8 cellular contexts compared by ENCODE assay signal in the genomic region with DNA sequence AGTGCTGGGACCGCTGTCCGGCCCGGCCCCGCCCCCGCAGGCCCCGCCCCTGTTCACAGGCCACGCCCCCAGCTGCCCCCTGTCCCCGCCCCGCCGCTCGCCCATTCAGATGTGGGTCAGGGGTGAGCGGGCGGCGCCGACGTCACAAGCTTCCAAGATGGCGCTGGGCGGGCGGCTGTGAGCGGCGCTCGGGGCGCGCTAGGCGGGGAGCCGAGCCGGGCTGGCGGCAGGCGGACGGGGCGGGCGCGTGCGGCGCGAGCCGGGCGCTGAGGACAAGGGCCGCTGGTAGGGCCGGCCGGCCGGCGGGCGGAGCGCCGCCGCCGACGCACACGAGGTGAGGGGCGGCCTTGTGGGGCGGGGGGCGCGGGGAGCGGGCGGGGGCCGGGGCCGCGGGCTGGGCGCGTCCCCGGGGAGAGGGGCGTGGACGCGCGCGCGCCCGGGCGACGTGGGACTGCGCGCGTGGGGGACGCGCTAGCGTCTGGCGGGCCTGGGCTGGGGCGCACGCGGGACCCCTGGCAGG. TPM values are rescaled to one million over a fixed set of nuclear protein-coding genes. Genes with fewer than 3 reads are reported as not detected.
DNase-seq lines count a peak whose midpoint lies in the region; ATAC-seq, FAIRE-seq and TF ChIP-seq lines count a peak whose summit lies in the region.
"Not testable (repeated sequence)": the region's sequence is repeated elsewhere in the genome, so short reads cannot be mapped to it uniquely, and the experiment has no call there.

A gene with protein sequence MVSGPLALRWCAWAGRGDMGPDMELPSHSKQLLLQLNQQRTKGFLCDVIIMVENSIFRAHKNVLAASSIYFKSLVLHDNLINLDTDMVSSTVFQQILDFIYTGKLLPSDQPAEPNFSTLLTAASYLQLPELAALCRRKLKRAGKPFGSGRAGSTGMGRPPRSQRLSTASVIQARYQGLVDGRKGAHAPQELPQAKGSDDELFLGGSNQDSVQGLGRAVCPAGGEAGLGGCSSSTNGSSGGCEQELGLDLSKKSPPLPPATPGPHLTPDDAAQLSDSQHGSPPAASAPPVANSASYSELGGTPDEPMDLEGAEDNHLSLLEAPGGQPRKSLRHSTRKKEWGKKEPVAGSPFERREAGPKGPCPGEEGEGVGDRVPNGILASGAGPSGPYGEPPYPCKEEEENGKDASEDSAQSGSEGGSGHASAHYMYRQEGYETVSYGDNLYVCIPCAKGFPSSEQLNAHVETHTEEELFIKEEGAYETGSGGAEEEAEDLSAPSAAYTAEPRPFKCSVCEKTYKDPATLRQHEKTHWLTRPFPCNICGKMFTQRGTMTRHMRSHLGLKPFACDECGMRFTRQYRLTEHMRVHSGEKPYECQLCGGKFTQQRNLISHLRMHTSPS (plus strand): TSS at position 145 of the 520 bp plus-strand sequence. CDS start 25,461 bp downstream, outside the sequence.

- H3K27ac ChIP-seq in SK-N-MC; astrocyte (ENCODE audit: low read depth, low read length); thoracic aorta: not testable (repeated sequence)

- not testable (repeated sequence) for H2AFZ ChIP-seq in astrocyte (ENCODE audit: low read depth, low read length)

- not testable (repeated sequence) for H3K9me3 Mint-ChIP-seq in astrocyte (ENCODE audit: unreplicated experiment); glutamatergic neuron (ENCODE audit: unreplicated experiment); natural killer cell treated with Interleukin-12 subunit alpha and Interleukin-12 subunit beta and Interleukin-15 and Interleukin-18, amount 100 ng/mL, for 72 hours

- not testable (repeated sequence) for H3K36me3 ChIP-seq in SK-N-MC (ENCODE audit: insufficient read depth, low read length); astrocyte (ENCODE audit: insufficient read depth, low read length); thoracic aorta

- H4K20me1 ChIP-seq in astrocyte (ENCODE audit: insufficient read depth, low read length): not testable (repeated sequence)

- not testable (repeated sequence) for H3K36me3 Mint-ChIP-seq in astrocyte (ENCODE audit: low read depth, unreplicated experiment); glutamatergic neuron (ENCODE audit: unreplicated experiment); natural killer cell treated with Interleukin-12 subunit alpha and Interleukin-12 subunit beta and Interleukin-15 and Interleukin-18, amount 100 ng/mL, for 72 hours

- peak within 1 kb of the TSS; percentile 70 for H3K4me2 ChIP-seq in astrocyte (ENCODE audit: low read length)

- not testable (repeated sequence) for H3K27ac Mint-ChIP-seq in astrocyte (ENCODE audit: unreplicated experiment); glutamatergic neuron (ENCODE audit: unreplicated experiment); natural killer cell treated with Interleukin-12 subunit alpha and Interleukin-12 subunit beta and Interleukin-15 and Interleukin-18, amount 100 ng/mL, for 72 hours

- H3K4me1 Mint-ChIP-seq in astrocyte (ENCODE audit: low read depth, unreplicated experiment); glutamatergic neuron (ENCODE audit: low read depth, unreplicated experiment); natural killer cell treated with Interleukin-12 subunit alpha and Interleukin-12 subunit beta and Interleukin-15 and Interleukin-18, amount 100 ng/mL, for 72 hours (ENCODE audit: low read depth in 2 of 2): not testable (repeated sequence)

- not testable (repeated sequence) for H3K27me3 ChIP-seq in astrocyte (ENCODE audit: insufficient read depth, low read length); thoracic aorta (replicated peaks; ENCODE audit: insufficient read depth)

- not testable (repeated sequence) for H3K9me3 ChIP-seq in SK-N-MC (ENCODE audit: low read depth, low read length); astrocyte (ENCODE audit: insufficient read depth, low read depth, low read length); thoracic aorta

- not testable (repeated sequence) for H3K27me3 Mint-ChIP-seq in astrocyte (ENCODE audit: low read depth, unreplicated experiment); glutamatergic neuron (ENCODE audit: unreplicated experiment); natural killer cell treated with Interleukin-12 subunit alpha and Interleukin-12 subunit beta and Interleukin-15 and Interleukin-18, amount 100 ng/mL, for 72 hours

- not testable (repeated sequence) for H3K4me1 ChIP-seq in astrocyte (ENCODE audit: insufficient read depth, low read length); thoracic aorta (ENCODE audit: control insufficient read depth in 1 of 2, low read depth in 2 of 2)

- H3K9ac ChIP-seq in SK-N-MC (ENCODE audit: insufficient read length); astrocyte (ENCODE audit: low read length): not testable (repeated sequence)

- peak within 1 kb of the TSS; percentile 66 for H3K4me3 Mint-ChIP-seq in astrocyte (ENCODE audit: unreplicated experiment)
- H3K4me3 Mint-ChIP-seq in glutamatergic neuron (ENCODE audit: unreplicated experiment); natural killer cell treated with Interleukin-12 subunit alpha and Interleukin-12 subunit beta and Interleukin-15 and Interleukin-18, amount 100 ng/mL, for 72 hours: not testable (repeated sequence)

- FAIRE-seq in astrocyte (lab: Jason Lieb, UNC): not testable (repeated sequence)

- DNase-seq in SK-N-MC (ENCODE audit: low read depth, low spot score); astrocyte (ENCODE audit: low read depth); glutamatergic neuron; thoracic aorta (ENCODE audit: low spot score): not testable (repeated sequence)
- DNase-seq in natural killer cell treated with Interleukin-12 subunit alpha and Interleukin-12 subunit beta and Interleukin-15 and Interleukin-18, amount 100 ng/mL, for 72 hours (ENCODE audit: low spot score): peak; percentile 61

- not testable (repeated sequence) for H3K79me2 ChIP-seq in astrocyte (ENCODE audit: insufficient read depth, low read length)

- TF ChIP-seq CTCF in astrocyte (IDR thresholded peaks at IDR 0.05; ENCODE audit: insufficient read depth, low read depth, low read length); glutamatergic neuron (IDR thresholded peaks at IDR 0.05; ENCODE audit: partially characterized antibody, unreplicated experiment); thoracic aorta (IDR thresholded peaks at IDR 0.05): not testable (repeated sequence)

- ATAC-seq in GM18498 (IDR thresholded peaks at IDR 0.05; ENCODE audit: unreplicated experiment) (peak; percentile 83), GM21723 (IDR thresholded peaks at IDR 0.05; ENCODE audit: unreplicated experiment) (peak; percentile 79), HG03135 (IDR thresholded peaks at IDR 0.05; ENCODE audit: unreplicated experiment) (peak; percentile 74), thoracic aorta (ENCODE audit: insufficient number of reproducible peaks, low FRiP score, low read depth) (peak; percentile 87)
- ATAC-seq in natural killer cell treated with Interleukin-12 subunit alpha and Interleukin-12 subunit beta and Interleukin-15 and Interleukin-18, amount 100 ng/mL, for 72 hours: peak; percentile 96 to 97

- H3K4me3 ChIP-seq in SK-N-MC: peak within 1 kb of the TSS; percentile 58
- peak within 1 kb of the TSS; percentile 44 for H3K4me3 ChIP-seq in astrocyte (ENCODE audit: insufficient read depth, low read depth, low read length)
- peak within 1 kb of the TSS; percentile 50 for H3K4me3 ChIP-seq in thoracic aorta

RNA-seq across cellular contexts. Expression of the gene that starts here (rescaled TPM):
- total RNA-seq in astrocyte (20.2 and 21.4 TPM in 2 replicates), glutamatergic neuron (ENCODE audit: unreplicated experiment) (60.7 TPM), thoracic aorta (1 to 10 TPM; 2.8 to 8.2 TPM)
- 1 to 10 TPM; 7.4 to 9.7 TPM for total RNA-seq in natural killer cell treated with Interleukin-12 subunit alpha and Interleukin-12 subunit beta and Interleukin-15 and Interleukin-18, amount 100 ng/mL, for 72 hours
